Comparison of ENCODE assay signal across 14 cellular contexts in the genomic region with DNA sequence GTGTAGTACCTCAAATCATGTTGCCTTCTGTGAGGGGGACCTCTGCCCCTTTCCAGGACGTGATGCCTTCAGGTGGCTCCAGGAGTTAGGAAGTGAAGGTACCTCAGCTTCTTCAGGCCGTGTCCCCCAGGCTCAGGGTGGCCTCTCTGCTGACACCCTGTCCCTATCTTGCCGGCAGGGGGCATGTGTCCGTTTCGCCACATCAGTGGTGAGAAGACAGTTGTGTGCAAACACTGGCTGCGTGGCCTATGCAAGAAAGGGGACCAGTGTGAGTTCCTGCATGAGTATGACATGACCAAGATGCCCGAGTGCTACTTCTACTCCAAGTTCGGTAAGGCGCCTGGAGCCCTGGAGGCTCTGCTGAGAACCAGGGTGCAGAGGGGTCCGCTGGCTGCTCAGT. TPM values are rescaled to one million over a fixed set of nuclear protein-coding genes. Genes with fewer than 3 reads are reported as not detected.
DNase-seq lines count a peak whose midpoint lies in the region; ATAC-seq and TF ChIP-seq lines count a peak whose summit lies in the region.
"Had no signal": no experiment of that assay in that cellular context is flagged by ENCODE, and none has a peak within 500 bp of the region (broad histone marks: within the 10 kb centered on the region; RNA-seq: fewer than 3 reads in every experiment).

No MANE protein-coding gene starts in this region.

- CTCF ChIA-PET in activated CD8-positive, alpha-beta T cell treated with anti-CD3 and anti-CD28 coated beads for 36 hours (lab: Charles Lee) = no interaction called here
- CTCF ChIA-PET in activated CD8-positive, alpha-beta T cell treated with anti-CD3 and anti-CD28 coated beads, Interleukin-2, amount 10 ng/mL, durations not matched to agents 7 days and 5 days (lab: Charles Lee) = interaction anchor here (1.3 kb wide), 1 partner anchor 8 kb away, joined by 4 read pairs; no protein-coding TSS in a partner anchor

- no peaks in the 10 kb centered on the region for H3K4me1 ChIP-seq in upper lobe of right lung
- H3K4me1 ChIP-seq: BLaER1 had no signal

- H3K4me3 Mint-ChIP-seq in activated CD8-positive, alpha-beta T cell treated with anti-CD3 and anti-CD28 coated beads for 36 hours = no peak overlapping the region
- H3K4me3 Mint-ChIP-seq in activated CD8-positive, alpha-beta T cell treated with anti-CD3 and anti-CD28 coated beads, Interleukin-2, amount 10 ng/mL, durations not matched to agents 7 days and 5 days = no peak overlapping the region
- no peak overlapping the region for H3K4me3 Mint-ChIP-seq in endothelial cell (ENCODE audit: unreplicated experiment)
- H3K4me3 Mint-ChIP-seq in type B pancreatic cell = no peak overlapping the region

- H3K27me3 Mint-ChIP-seq in activated CD8-positive, alpha-beta T cell treated with anti-CD3 and anti-CD28 coated beads for 36 hours = no peaks in the 10 kb centered on the region
- H3K27me3 Mint-ChIP-seq in activated CD8-positive, alpha-beta T cell treated with anti-CD3 and anti-CD28 coated beads, Interleukin-2, amount 10 ng/mL, durations not matched to agents 7 days and 5 days (ENCODE audit: low read depth) = no peaks in the 10 kb centered on the region
- H3K27me3 Mint-ChIP-seq in endothelial cell (ENCODE audit: unreplicated experiment) (peaks cover 4% of the 10 kb centered on the region), type B pancreatic cell (no peaks in the 10 kb centered on the region)

- peak; percentile 22 for DNase-seq in activated CD8-positive, alpha-beta T cell treated with anti-CD3 and anti-CD28 coated beads for 36 hours
- DNase-seq in activated CD8-positive, alpha-beta T cell treated with anti-CD3 and anti-CD28 coated beads, Interleukin-2, amount 10 ng/mL, durations not matched to agents 7 days and 5 days = no peak
- DNase-seq in NAMALWA (ENCODE audit: low spot score) = peak; percentile 57
- peak; percentile 24 for DNase-seq in endothelial cell (ENCODE audit: low spot score)
- DNase-seq in type B pancreatic cell (ENCODE audit: extremely low spot score, unreplicated experiment) = no peak
- no peak for DNase-seq in upper lobe of right lung
- no peak for DNase-seq in activated T-cell treated with anti-CD3 and anti-CD28 coated beads, Interleukin-2, amount 50 U/mL, for 1 hour
- DNase-seq: activated CD4-positive, CD25-positive, alpha-beta regulatory T cell treated with anti-CD3 and anti-CD28 coated beads, Interleukin-2, amount 50 U/mL, for 72 hours; caudate nucleus; NCI-H2029 treated with DMSO at 0.1 percent for 48 hours; SHP77 had no signal

- no peak for TF ChIP-seq CTCF in activated CD8-positive, alpha-beta T cell treated with anti-CD3 and anti-CD28 coated beads for 36 hours (IDR thresholded peaks at IDR 0.05)
- TF ChIP-seq CTCF in endothelial cell (IDR thresholded peaks at IDR 0.05; ENCODE audit: unreplicated experiment) = no peak
- peak; percentile 35 for TF ChIP-seq CTCF in type B pancreatic cell (conservative IDR thresholded peaks at IDR 0.05)
- no peak for TF ChIP-seq CTCF in upper lobe of right lung (IDR thresholded peaks at IDR 0.05)

- H3K9me3 Mint-ChIP-seq in activated CD8-positive, alpha-beta T cell treated with anti-CD3 and anti-CD28 coated beads for 36 hours = no peaks in the 10 kb centered on the region
- no peaks in the 10 kb centered on the region for H3K9me3 Mint-ChIP-seq in activated CD8-positive, alpha-beta T cell treated with anti-CD3 and anti-CD28 coated beads, Interleukin-2, amount 10 ng/mL, durations not matched to agents 7 days and 5 days (ENCODE audit: insufficient read depth)
- H3K9me3 Mint-ChIP-seq in endothelial cell (ENCODE audit: unreplicated experiment) (no peaks in the 10 kb centered on the region), type B pancreatic cell (no peaks in the 10 kb centered on the region)

- H3K9me3 ChIP-seq in upper lobe of right lung = no peaks in the 10 kb centered on the region
- H3K9me3 ChIP-seq: BLaER1, neutrophil had no signal

- H3K27ac ChIP-seq in upper lobe of right lung = no peak overlapping the region
- H3K27ac ChIP-seq: BLaER1, neutrophil had no signal

- H3K27ac Mint-ChIP-seq in activated CD8-positive, alpha-beta T cell treated with anti-CD3 and anti-CD28 coated beads for 36 hours = no peak overlapping the region
- no peak overlapping the region for H3K27ac Mint-ChIP-seq in activated CD8-positive, alpha-beta T cell treated with anti-CD3 and anti-CD28 coated beads, Interleukin-2, amount 10 ng/mL, durations not matched to agents 7 days and 5 days
- no peak overlapping the region for H3K27ac Mint-ChIP-seq in endothelial cell (ENCODE audit: unreplicated experiment)
- H3K27ac Mint-ChIP-seq in type B pancreatic cell = no peak overlapping the region

- peaks cover 85% of the 10 kb centered on the region for H3K36me3 ChIP-seq in upper lobe of right lung

- H3K4me3 ChIP-seq in upper lobe of right lung = no peak overlapping the region
- H3K4me3 ChIP-seq: BLaER1 had no signal

- no peaks in the 10 kb centered on the region for H3K27me3 ChIP-seq in upper lobe of right lung
- H3K27me3 ChIP-seq: BLaER1, neutrophil had no signal

- intact Hi-C loops in activated CD8-positive, alpha-beta T cell treated with anti-CD3 and anti-CD28 coated beads for 36 hours (cut with micrococcal nuclease) = no loop called here
- intact Hi-C loops in upper lobe of right lung (cut with DNase I) = no loop called here

- H3K4me1 Mint-ChIP-seq in activated CD8-positive, alpha-beta T cell treated with anti-CD3 and anti-CD28 coated beads for 36 hours (ENCODE audit: low read depth) = peaks cover 6% of the 10 kb centered on the region
- H3K4me1 Mint-ChIP-seq in activated CD8-positive, alpha-beta T cell treated with anti-CD3 and anti-CD28 coated beads, Interleukin-2, amount 10 ng/mL, durations not matched to agents 7 days and 5 days (ENCODE audit: low read depth) = no peaks in the 10 kb centered on the region
- H3K4me1 Mint-ChIP-seq in endothelial cell (ENCODE audit: unreplicated experiment) (no peaks in the 10 kb centered on the region), type B pancreatic cell (ENCODE audit: unreplicated experiment) (no peaks in the 10 kb centered on the region)

- ATAC-seq in activated CD8-positive, alpha-beta T cell treated with anti-CD3 and anti-CD28 coated beads for 36 hours = no peak
- ATAC-seq in activated CD8-positive, alpha-beta T cell treated with anti-CD3 and anti-CD28 coated beads, Interleukin-2, amount 10 ng/mL, durations not matched to agents 7 days and 5 days = no peak
- ATAC-seq in HG03457 (IDR thresholded peaks at IDR 0.05; ENCODE audit: unreplicated experiment) (no peak), upper lobe of right lung (no peak)

- POLR2A ChIA-PET in activated CD8-positive, alpha-beta T cell treated with anti-CD3 and anti-CD28 coated beads for 36 hours (lab: Charles Lee) = interaction anchor here (0.6 to 1.5 kb wide), 4 partner anchors 12 to 220 kb away, joined by 3 to 4 read pairs (median 4); no protein-coding TSS in a partner anchor
- POLR2A ChIA-PET in activated CD8-positive, alpha-beta T cell treated with anti-CD3 and anti-CD28 coated beads, Interleukin-2, amount 10 ng/mL, durations not matched to agents 7 days and 5 days (lab: Charles Lee) = no interaction called here

- H3K36me3 Mint-ChIP-seq in activated CD8-positive, alpha-beta T cell treated with anti-CD3 and anti-CD28 coated beads for 36 hours (ENCODE audit: low read depth) = peaks cover 43% of the 10 kb centered on the region
- peaks cover 60% of the 10 kb centered on the region for H3K36me3 Mint-ChIP-seq in activated CD8-positive, alpha-beta T cell treated with anti-CD3 and anti-CD28 coated beads, Interleukin-2, amount 10 ng/mL, durations not matched to agents 7 days and 5 days (ENCODE audit: low read depth)
- H3K36me3 Mint-ChIP-seq in endothelial cell (ENCODE audit: low read depth, unreplicated experiment) = peaks cover 33% of the 10 kb centered on the region
- peaks cover 19% of the 10 kb centered on the region for H3K36me3 Mint-ChIP-seq in type B pancreatic cell

RNA-seq across cellular contexts. Expression of a gene that starts 9.2 kb away (rescaled TPM):
- 10 to 100 TPM; 62.3 to 64.6 TPM for total RNA-seq in activated CD8-positive, alpha-beta T cell treated with anti-CD3 and anti-CD28 coated beads for 36 hours
- 10 to 100 TPM; 64.0 to 65.8 TPM for total RNA-seq in activated CD8-positive, alpha-beta T cell treated with anti-CD3 and anti-CD28 coated beads, Interleukin-2, amount 10 ng/mL, durations not matched to agents 7 days and 5 days
- total RNA-seq in endothelial cell (ENCODE audit: unreplicated experiment) (40.5 TPM), type B pancreatic cell (ENCODE audit: low replicate concordance) (48.4 and 64.1 TPM in 2 replicates), upper lobe of right lung (26.9 TPM)

RNA-seq across cellular contexts. Expression of a gene that starts 9.3 kb away (rescaled TPM):
- total RNA-seq in activated CD8-positive, alpha-beta T cell treated with anti-CD3 and anti-CD28 coated beads for 36 hours = 1 to 10 TPM; 7.2 to 8.2 TPM
- 10 to 100 TPM; 10.9 to 13.4 TPM for total RNA-seq in activated CD8-positive, alpha-beta T cell treated with anti-CD3 and anti-CD28 coated beads, Interleukin-2, amount 10 ng/mL, durations not matched to agents 7 days and 5 days
- 7.1 TPM for total RNA-seq in endothelial cell (ENCODE audit: unreplicated experiment)
- total RNA-seq in type B pancreatic cell (ENCODE audit: low replicate concordance) = 7.9 and 11.3 TPM in 2 replicates
- 7.5 TPM for total RNA-seq in upper lobe of right lung

RNA-seq across cellular contexts. Expression of a gene that starts 18.0 kb away (rescaled TPM):
- 100 to 1,000 TPM; 416 to 417 TPM for total RNA-seq in activated CD8-positive, alpha-beta T cell treated with anti-CD3 and anti-CD28 coated beads for 36 hours
- 100 to 1,000 TPM; 437 to 479 TPM for total RNA-seq in activated CD8-positive, alpha-beta T cell treated with anti-CD3 and anti-CD28 coated beads, Interleukin-2, amount 10 ng/mL, durations not matched to agents 7 days and 5 days
- total RNA-seq in endothelial cell (ENCODE audit: unreplicated experiment) (281 TPM), type B pancreatic cell (ENCODE audit: low replicate concordance) (345 and 403 TPM in 2 replicates), upper lobe of right lung (231 TPM)

RNA-seq across cellular contexts. Expression of a gene that starts 24.7 kb away (rescaled TPM):
- total RNA-seq in activated CD8-positive, alpha-beta T cell treated with anti-CD3 and anti-CD28 coated beads for 36 hours = 10 to 100 TPM; 18.8 to 19.1 TPM
- 10 to 100 TPM; 21.5 to 24.2 TPM for total RNA-seq in activated CD8-positive, alpha-beta T cell treated with anti-CD3 and anti-CD28 coated beads, Interleukin-2, amount 10 ng/mL, durations not matched to agents 7 days and 5 days
- total RNA-seq in endothelial cell (ENCODE audit: unreplicated experiment) = 17.1 TPM
- total RNA-seq in type B pancreatic cell (ENCODE audit: low replicate concordance) = 12.6 and 19.0 TPM in 2 replicates
- 9.6 TPM for total RNA-seq in upper lobe of right lung

RNA-seq across cellular contexts. Expression of a gene that starts 39.2 kb away (rescaled TPM):
- 100 to 1,000 TPM; 118 to 124 TPM for total RNA-seq in activated CD8-positive, alpha-beta T cell treated with anti-CD3 and anti-CD28 coated beads for 36 hours
- 100 to 1,000 TPM; 101 to 110 TPM for total RNA-seq in activated CD8-positive, alpha-beta T cell treated with anti-CD3 and anti-CD28 coated beads, Interleukin-2, amount 10 ng/mL, durations not matched to agents 7 days and 5 days
- total RNA-seq in endothelial cell (ENCODE audit: unreplicated experiment) (73.4 TPM), type B pancreatic cell (ENCODE audit: low replicate concordance) (102 and 166 TPM in 2 replicates), upper lobe of right lung (72.0 TPM)

Comparison
In these comparisons a context has a peak if more than half of its experiments do, and no peak if none do; other contexts are left out.
1. DNase-seq: peak in activated CD8-positive, alpha-beta T cell treated with anti-CD3 and anti-CD28 coated beads for 36 hours (single experiment), NAMALWA (single experiment) and endothelial cell (single experiment); none in activated CD8-positive, alpha-beta T cell treated with anti-CD3 and anti-CD28 coated beads, Interleukin-2, amount 10 ng/mL, durations not matched to agents 7 days and 5 days (single experiment), type B pancreatic cell (single experiment), upper lobe of right lung (single experiment) and activated T-cell treated with anti-CD3 and anti-CD28 coated beads, Interleukin-2, amount 50 U/mL, for 1 hour (single experiment).